ENCODE assay signal across 19 cellular contexts in the genomic region with DNA sequence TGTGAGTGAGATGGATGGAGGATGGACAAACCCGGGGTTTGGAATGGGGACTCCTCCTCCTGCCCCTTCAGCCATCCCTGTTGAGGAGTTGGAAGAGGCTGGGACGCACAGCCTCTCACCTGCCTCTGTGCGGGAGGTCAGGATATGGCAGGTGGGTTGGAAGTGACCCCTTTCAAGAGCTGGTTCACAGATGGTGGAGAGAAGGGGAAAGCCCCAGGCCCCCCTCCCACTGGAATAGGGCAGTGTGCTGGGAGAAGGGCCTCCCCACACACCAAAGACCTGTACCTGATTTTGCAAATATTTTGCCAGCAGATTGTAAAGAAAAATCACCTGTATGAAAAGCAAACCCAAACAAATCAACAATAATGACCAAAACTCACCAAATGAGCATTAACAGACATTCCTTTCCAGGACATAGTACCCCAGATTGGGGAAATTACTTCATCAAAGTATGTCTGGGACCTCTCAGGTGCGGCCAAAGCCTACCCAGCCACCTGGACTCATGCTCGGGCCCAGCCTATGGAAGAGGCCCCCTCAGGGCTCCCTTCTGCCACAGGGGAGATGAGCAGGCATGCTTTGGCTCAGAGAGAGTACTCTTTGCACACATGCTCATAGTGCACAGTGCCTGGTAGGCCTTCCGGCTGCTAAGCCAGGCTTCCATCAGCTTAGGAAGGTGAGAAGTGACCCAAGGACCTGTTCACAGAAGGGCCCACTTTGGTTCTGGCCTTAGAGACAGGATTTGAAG. TPM values are rescaled to one million over a fixed set of nuclear protein-coding genes. Genes with fewer than 3 reads are reported as not detected.
DNase-seq lines count a peak whose midpoint lies in the region; ATAC-seq, FAIRE-seq and TF ChIP-seq lines count a peak whose summit lies in the region.
"Had no signal": no experiment of that assay in that cellular context is flagged by ENCODE, and none has a peak within 500 bp of the region (broad histone marks: within the 10 kb centered on the region; RNA-seq: fewer than 3 reads in every experiment).

No MANE protein-coding gene starts in this region.

- no peak overlapping the region for H4K12ac ChIP-seq in trophoblast cell (ENCODE audit: low read depth, low read length)

- H3K4me3 ChIP-seq in breast epithelium (no peak overlapping the region), IMR-90 (ENCODE audit: insufficient read depth, low read depth, low read length) (no peak overlapping the region), skin epidermis (no peak overlapping the region), trophoblast cell (ENCODE audit: low read depth, low read length) (no peak overlapping the region), kidney (ENCODE audit: low read length in 2 of 2) (no peak overlapping the region)
- H3K4me3 ChIP-seq: BLaER1 treated with 17β-estradiol and CSF1 and Interleukin-3, amounts not matched to agents 10 nM and 100 nM; K562; SJCRH30 had no signal

- H3K4ac ChIP-seq in IMR-90 (ENCODE audit: low read depth, low read length) (no peak overlapping the region), trophoblast cell (ENCODE audit: low read depth, low read length) (no peak overlapping the region)

- H3K4me1 ChIP-seq in breast epithelium: no peaks in the 10 kb centered on the region
- no peaks in the 10 kb centered on the region; the same call in 1 of the 2 replicates for H3K4me1 ChIP-seq in IMR-90 (ENCODE audit: control insufficient read depth, insufficient read depth, low read length)
- H3K4me1 ChIP-seq in trophoblast cell (ENCODE audit: control insufficient read depth in 1 of 2, insufficient read depth in 2 of 2, low read length in 2 of 2): peaks cover 5 to 7% of the 10 kb centered on the region in 2 experiments
- peaks cover 0 to 3% of the 10 kb centered on the region in 2 donors for H3K4me1 ChIP-seq in kidney (ENCODE audit: control insufficient read depth in 1 of 2, insufficient read depth in 1 of 2, low read depth in 1 of 2, low read length in 2 of 2)

- no peak overlapping the region for H4K8ac ChIP-seq in IMR-90 (ENCODE audit: low read depth in 2 of 2, low read length in 2 of 2)
- no peak overlapping the region for H4K8ac ChIP-seq in trophoblast cell (ENCODE audit: low read depth, low read length)

- no peak for TF ChIP-seq RAD21 in IMR-90 (IDR thresholded peaks at IDR 0.05; ENCODE audit: low read length)

- no peaks in the 10 kb centered on the region for H3K9me3 Mint-ChIP-seq in MCF 10A (ENCODE audit: unreplicated experiment)

- CTCF ChIA-PET in MCF 10A (lab: Yijun Ruan, JAX): interaction anchor here (1.2 to 3.5 kb wide), 2 partner anchors 58 to 195 kb away, joined by 3 to 9 read pairs; no protein-coding TSS in a partner anchor
- CTCF ChIA-PET in IMR-90 (lab: Yijun Ruan, JAX): no interaction called here

- H2BK12ac ChIP-seq in trophoblast cell (ENCODE audit: low read length): no peak overlapping the region

- no peaks in the 10 kb centered on the region for H4K20me1 ChIP-seq in IMR-90 (ENCODE audit: insufficient read depth, low read length)

- WGBS in IMR-90 (ENCODE audit: extremely low coverage in 2 of 2, insufficient read length in 1 of 2), 2 experiments: 83% methylated on average over 3 of the region's 6 CpGs; no CpG with 5 or more reads in 1 of the 2 experiments
- WGBS in trophoblast cell (ENCODE audit: extremely low coverage, insufficient coverage, insufficient read length): no CpG with 5 or more reads among the region's 6 CpGs

- H3K9ac ChIP-seq in IMR-90 (ENCODE audit: low read depth, low read length) (no peak overlapping the region), trophoblast cell (ENCODE audit: low read length) (no peak overlapping the region), kidney (ENCODE audit: low read length in 2 of 2) (no peak overlapping the region)
- H3K9ac ChIP-seq: BLaER1 treated with 17β-estradiol and CSF1 and Interleukin-3, amounts not matched to agents 10 nM and 100 nM had no signal

- no peaks in the 10 kb centered on the region for H3K9me3 ChIP-seq in breast epithelium
- H3K9me3 ChIP-seq in IMR-90 (ENCODE audit: control insufficient read depth, insufficient read depth, low read length): no peaks in the 10 kb centered on the region
- H3K9me3 ChIP-seq in trophoblast cell (ENCODE audit: insufficient read depth, low read depth, low read length): peaks cover 1% of the 10 kb centered on the region
- no peaks in the 10 kb centered on the region for H3K9me3 ChIP-seq in kidney (ENCODE audit: control insufficient read depth in 1 of 2, low read length in 2 of 2)
- H3K9me3 ChIP-seq: BLaER1 treated with 17β-estradiol and CSF1 and Interleukin-3, amounts not matched to agents 10 nM and 100 nM; SJCRH30 had no signal

- H3K27ac Mint-ChIP-seq in MCF 10A (ENCODE audit: low read depth, unreplicated experiment): no peak overlapping the region

- no peak overlapping the region for H4K5ac ChIP-seq in IMR-90 (ENCODE audit: low read depth, low read length)

- no peak for ATAC-seq in IMR-90 (ENCODE audit: low read depth)
- ATAC-seq: K562 had no signal

- in situ Hi-C loops in IMR-90 (cut with MboI; ENCODE audit: low sequenced_read_pairs): no loop called here

- H2BK15ac ChIP-seq in IMR-90 (ENCODE audit: low read depth, low read length): no peak overlapping the region

- H3K4me3 Mint-ChIP-seq in MCF 10A (ENCODE audit: unreplicated experiment): no peak overlapping the region

- TF ChIP-seq POLR2A in breast epithelium (IDR thresholded peaks at IDR 0.05): no peak
- TF ChIP-seq POLR2A in IMR-90 (IDR thresholded peaks at IDR 0.05; ENCODE audit: low read depth, low read length): no peak

- no peaks in the 10 kb centered on the region for H3K27me3 Mint-ChIP-seq in MCF 10A (ENCODE audit: insufficient read depth, unreplicated experiment)

- no peaks in the 10 kb centered on the region for H3K9me1 ChIP-seq in IMR-90 (ENCODE audit: insufficient read depth, low read length)

- dilution Hi-C loops in IMR-90 (cut with HindIII; ENCODE audit: low sequenced_read_pairs, unreplicated experiment): no loop called here

- POLR2A ChIA-PET in MCF 10A (lab: Yijun Ruan, JAX): interaction anchor here (0.6 to 2.7 kb wide), 6 partner anchors 8 to 60 kb away, joined by 3 to 40 read pairs (median 8); a partner anchor contains a TSS
- POLR2A ChIA-PET in IMR-90 (lab: Charles Lee; ENCODE audit: unreplicated experiment): no interaction called here

- H2AK9ac ChIP-seq in IMR-90 (replicated peaks; ENCODE audit: low read depth, low read length, poor library complexity): peak overlapping the region; percentile 65

- no peak overlapping the region for H2BK20ac ChIP-seq in IMR-90 (ENCODE audit: low read depth, low read length)

- H3K79me1 ChIP-seq in IMR-90 (ENCODE audit: low read depth in 1 of 2, low read length in 2 of 2): no peaks in the 10 kb centered on the region
- no peaks in the 10 kb centered on the region for H3K79me1 ChIP-seq in trophoblast cell (ENCODE audit: low read length)

- FAIRE-seq in kidney (lab: Jason Lieb, UNC): no peak
- FAIRE-seq: K562 had no signal

- TF ChIP-seq CTCF in breast epithelium (IDR thresholded peaks at IDR 0.05): no peak
- no peak for TF ChIP-seq CTCF in MCF 10A (IDR thresholded peaks at IDR 0.05; ENCODE audit: unreplicated experiment)
- no peak for TF ChIP-seq CTCF in IMR-90 (conservative IDR thresholded peaks at IDR 0.05; ENCODE audit: low read depth, low read length)
- TF ChIP-seq CTCF in kidney (IDR thresholded peaks at IDR 0.05; ENCODE audit: borderline replicate concordance, extremely low read depth, insufficient read depth): no peak

- H2AK5ac ChIP-seq in IMR-90 (ENCODE audit: low read depth, low read length) (no peak overlapping the region), trophoblast cell (ENCODE audit: low read length) (no peak overlapping the region)

- H2BK120ac ChIP-seq in IMR-90 (ENCODE audit: low read depth, low read length) (no peak overlapping the region), trophoblast cell (ENCODE audit: insufficient read depth, low read length, poor library complexity) (no peak overlapping the region)

- DNase-seq in breast epithelium (ENCODE audit: low spot score in 2 of 2) (peak in 1 of 2 donors; percentile 14), MCF 10A (ENCODE audit: unreplicated experiment) (no peak), IMR-90 (no peak), islet precursor cell (peak; percentile 47), trophoblast cell (no peak), kidney (no peak), AG08395 (ENCODE audit: low spot score) (no peak)
- DNase-seq: DMS153, MV-4-11, NCI-H1436, NCI-H2029, NCI-H2171, NCI-H446, NCI-H69, SJCRH30 had no signal

- peak overlapping the region; percentile 51 for H2AFZ ChIP-seq in IMR-90 (replicated peaks; ENCODE audit: low read length, poor library complexity)
- no peak overlapping the region for H2AFZ ChIP-seq in trophoblast cell (ENCODE audit: insufficient read depth, low read length, poor library complexity)

- H3K4me2 ChIP-seq in IMR-90 (ENCODE audit: low read depth, low read length) (no peak overlapping the region), trophoblast cell (ENCODE audit: low read length) (no peak overlapping the region)
- H3K4me2 ChIP-seq: BLaER1 treated with 17β-estradiol and CSF1 and Interleukin-3, amounts not matched to agents 10 nM and 100 nM had no signal

- H3K56ac ChIP-seq in IMR-90 (ENCODE audit: extremely low read depth, insufficient read depth, low read length): no peak overlapping the region

- H3K23ac ChIP-seq in IMR-90 (ENCODE audit: low read depth, low read length) (no peak overlapping the region), trophoblast cell (ENCODE audit: low read length) (no peak overlapping the region)

- H3K27me3 ChIP-seq in breast epithelium (no peaks in the 10 kb centered on the region), IMR-90 (ENCODE audit: control insufficient read depth, insufficient read depth, low read length) (peaks cover 18% of the 10 kb centered on the region), trophoblast cell (ENCODE audit: insufficient read depth, low read length) (no peaks in the 10 kb centered on the region)
- H3K27me3 ChIP-seq: BLaER1 treated with 17β-estradiol and CSF1 and Interleukin-3, amounts not matched to agents 10 nM and 100 nM had no signal

- H3K18ac ChIP-seq in IMR-90 (ENCODE audit: low read depth, low read length) (no peak overlapping the region), trophoblast cell (ENCODE audit: low read length) (no peak overlapping the region)

- no peaks in the 10 kb centered on the region for H3K79me2 ChIP-seq in trophoblast cell (ENCODE audit: control insufficient read depth, insufficient read depth, low read length, poor library complexity)

- H3K27ac ChIP-seq in breast epithelium (peak overlapping the region; percentile 84 to 87), IMR-90 (ENCODE audit: insufficient read depth, low read length) (no peak overlapping the region), skin epidermis (peak overlapping the region in 17 of 21 experiments; percentile 53 to 87 (median 81)), trophoblast cell (ENCODE audit: low read depth, low read length) (no peak overlapping the region), kidney (ENCODE audit: low read depth in 2 of 2, low read length in 2 of 2) (no peak overlapping the region)
- H3K27ac ChIP-seq: BLaER1 treated with 17β-estradiol and CSF1 and Interleukin-3, amounts not matched to agents 10 nM and 100 nM; SJCRH30 had no signal

- no TSS peak for BruUV-seq in MCF 10A (replicated peaks; lab: Mats Ljungman, UMichigan)
- BruUV-seq in IMR-90 (replicated peaks; lab: Mats Ljungman, UMichigan): no TSS peak

- H3K14ac ChIP-seq in IMR-90 (replicated peaks; ENCODE audit: low read depth, low read length) (no peak overlapping the region), trophoblast cell (ENCODE audit: low read length) (no peak overlapping the region)

- no peaks in the 10 kb centered on the region for H3K36me3 ChIP-seq in breast epithelium
- H3K36me3 ChIP-seq in IMR-90 (ENCODE audit: control insufficient read depth, insufficient read depth, low read length): no peaks in the 10 kb centered on the region
- H3K36me3 ChIP-seq in trophoblast cell (ENCODE audit: control insufficient read depth in 1 of 2, insufficient read depth in 2 of 2, low read length in 2 of 2): no peaks in the 10 kb centered on the region
- no peaks in the 10 kb centered on the region for H3K36me3 ChIP-seq in kidney (ENCODE audit: control insufficient read depth in 1 of 2, insufficient read depth in 2 of 2, low read length in 2 of 2)
- H3K36me3 ChIP-seq: BLaER1 treated with 17β-estradiol and CSF1 and Interleukin-3, amounts not matched to agents 10 nM and 100 nM; SJCRH30 had no signal

- peaks cover 10% of the 10 kb centered on the region for H3K4me1 Mint-ChIP-seq in MCF 10A (ENCODE audit: insufficient read depth, unreplicated experiment)

- H4K91ac ChIP-seq in IMR-90 (ENCODE audit: insufficient read depth, low read depth, low read length): no peak overlapping the region
- H4K91ac ChIP-seq in trophoblast cell (ENCODE audit: low read depth, low read length): no peak overlapping the region

- no peaks in the 10 kb centered on the region for H3K36me3 Mint-ChIP-seq in MCF 10A (ENCODE audit: insufficient read depth, unreplicated experiment)

- intact Hi-C loops in breast epithelium (cut with DNase I; ENCODE audit: low total_unique reads): no loop called here
- intact Hi-C loops in MCF 10A (cut with micrococcal nuclease): no loop called here
- intact Hi-C loops in IMR-90 (cut with micrococcal nuclease): no loop called here
- intact Hi-C loops in kidney (cut with DNase I): no loop called here

- H2BK5ac ChIP-seq in IMR-90 (ENCODE audit: low read depth, low read length, poor library complexity, severe bottlenecking) (no peak overlapping the region), trophoblast cell (ENCODE audit: low read depth, low read length, poor library complexity) (no peak overlapping the region)

RNA-seq across cellular contexts. Expression of a gene that starts 7.8 kb away (rescaled TPM):
- total RNA-seq in breast epithelium (under 1 TPM in 2 of 3 donors, not detected in 1; 0.15 to 0.66 TPM), MCF 10A (2022) (0.32 and 0.54 TPM in 2 replicates), IMR-90 (2012; rRNA removed) (not detected in 2 replicates), kidney (46.3 TPM)
- polyA plus RNA-seq in IMR-90 (2012; rRNA removed) (not detected in 2 replicates), kidney (ENCODE audit: insufficient read depth, low read depth, low replicate concordance) (61.5 TPM)
- polyA plus RNA-seq in IMR-90 (2012; cell fraction: cytosol; rRNA removed): not detected in 2 replicates
- polyA plus RNA-seq in IMR-90 (2012; cell fraction: nucleus; rRNA removed; ENCODE audit: low replicate concordance): not detected in 2 replicates
- polyA plus RNA-seq in trophoblast cell (2013): not detected in 2 replicates
- total RNA-seq: K562, OCI-LY7, SJCRH30 had no signal
- polyA plus RNA-seq: K562 had no signal

RNA-seq across cellular contexts. Expression of a gene that starts 39.5 kb away (rescaled TPM):
- total RNA-seq in breast epithelium: 1 to 10 TPM; 1.1 to 5.6 (median 2.0) TPM
- 4.9 and 13.4 TPM in 2 replicates for total RNA-seq in MCF 10A (2022)
- not detected in 2 replicates for total RNA-seq in IMR-90 (2012; rRNA removed)
- polyA plus RNA-seq in IMR-90 (2012; rRNA removed): not detected in 2 replicates
- not detected in 2 replicates for polyA plus RNA-seq in IMR-90 (2012; cell fraction: cytosol; rRNA removed)
- not detected in 2 replicates for polyA plus RNA-seq in IMR-90 (2012; cell fraction: nucleus; rRNA removed; ENCODE audit: low replicate concordance)
- 0.03 TPM in 1 of 2 replicates, not detected in the other for polyA plus RNA-seq in trophoblast cell (2013)
- total RNA-seq in kidney: 1.4 TPM
- polyA plus RNA-seq in kidney (ENCODE audit: insufficient read depth, low read depth, low replicate concordance): 0.75 TPM
- total RNA-seq: K562, SJCRH30 had no signal
- polyA plus RNA-seq: K562 had no signal

Comparison
In these comparisons a context has a peak if more than half of its experiments do, and no peak if none do; other contexts are left out.
1. H3K27ac ChIP-seq: peak in breast epithelium (2 of 2) and skin epidermis (17 of 21); none in IMR-90 (single experiment), trophoblast cell (single experiment) and kidney (0 of 2).
2. RNA of a gene that starts 7.8 kb away (total RNA-seq): 46.3 TPM in kidney (single experiment); 0.32 to 0.54 TPM in MCF 10A, 0.15 to 0.66 TPM in breast epithelium and not detected in IMR-90; every median in the first group is over 10 times any median in the second.